ENCODE assay signal across 15 cellular contexts in genomic region chr10:609868-610545, GRCh38.
DNase-seq lines count a peak whose midpoint lies in the region; ATAC-seq and TF ChIP-seq lines count a peak whose summit lies in the region.
"Had no signal": no experiment of that assay in that cellular context is flagged by ENCODE, and none has a peak within 500 bp of the region (broad histone marks: within the 10 kb centered on the region; RNA-seq: fewer than 3 reads in every experiment).

No MANE protein-coding gene starts in this region.

- in situ Hi-C loops in transverse colon (cut with MboI; ENCODE audit: low pct_ligation_motif_present in 1 of 4, low pct_unique_long_range_greater_than_20kb in 1 of 4, low sequenced_read_pairs in 3 of 4), result no loop called here

- no peak for DNase-seq in activated naive CD8-positive, alpha-beta T cell treated with anti-CD3 and anti-CD28 coated beads for 36 hours
- no peak for DNase-seq in central memory CD8-positive, alpha-beta T cell (ENCODE audit: low spot score in 2 of 2)
- no peak for DNase-seq in mesothelial cell of epicardium (ENCODE audit: low spot score in 2 of 2, unreplicated experiment in 2 of 2)
- no peak for DNase-seq in transverse colon
- DNase-seq in NCI-H2196 treated with DMSO at 0.1 percent for 48 hours (lab: John Stamatoyannopoulos, UW; ENCODE audit: unreplicated experiment), result no peak
- DNase-seq: effector memory CD8-positive, alpha-beta T cell; islet precursor cell; naive thymus-derived CD8-positive, alpha-beta T cell; NCI-H1048; NCI-H2171; OCI-M1 had no signal

- H3K27ac ChIP-seq in transverse colon, result peak overlapping the region; percentile 7 to 52 (median 30)
- H3K27ac ChIP-seq: suprapubic skin had no signal

- H3K36me3 ChIP-seq in transverse colon, result no peaks in the 10 kb centered on the region
- H3K36me3 ChIP-seq: suprapubic skin had no signal

- no peaks in the 10 kb centered on the region for H3K9me3 Mint-ChIP-seq in activated naive CD8-positive, alpha-beta T cell (ENCODE audit: low read depth)
- H3K9me3 Mint-ChIP-seq in activated naive CD8-positive, alpha-beta T cell treated with anti-CD3 and anti-CD28 coated beads for 36 hours, result peaks cover 6% of the 10 kb centered on the region
- H3K9me3 Mint-ChIP-seq in central memory CD8-positive, alpha-beta T cell, result no peaks in the 10 kb centered on the region
- no peaks in the 10 kb centered on the region for H3K9me3 Mint-ChIP-seq in mesothelial cell of epicardium
- H3K9me3 Mint-ChIP-seq: effector memory CD8-positive, alpha-beta T cell; naive thymus-derived CD8-positive, alpha-beta T cell had no signal

- peaks cover 2% of the 10 kb centered on the region for H3K36me3 Mint-ChIP-seq in activated naive CD8-positive, alpha-beta T cell
- no peaks in the 10 kb centered on the region for H3K36me3 Mint-ChIP-seq in activated naive CD8-positive, alpha-beta T cell treated with anti-CD3 and anti-CD28 coated beads for 36 hours
- peaks cover 3% of the 10 kb centered on the region for H3K36me3 Mint-ChIP-seq in central memory CD8-positive, alpha-beta T cell (ENCODE audit: insufficient read depth)
- no peaks in the 10 kb centered on the region for H3K36me3 Mint-ChIP-seq in mesothelial cell of epicardium
- H3K36me3 Mint-ChIP-seq: naive thymus-derived CD8-positive, alpha-beta T cell had no signal

- peaks cover 16% of the 10 kb centered on the region for H3K4me1 Mint-ChIP-seq in activated naive CD8-positive, alpha-beta T cell (ENCODE audit: low read depth)
- H3K4me1 Mint-ChIP-seq in activated naive CD8-positive, alpha-beta T cell treated with anti-CD3 and anti-CD28 coated beads for 36 hours, result peaks cover 10% of the 10 kb centered on the region
- H3K4me1 Mint-ChIP-seq in central memory CD8-positive, alpha-beta T cell, result peaks cover 7% of the 10 kb centered on the region
- peaks cover 78% of the 10 kb centered on the region for H3K4me1 Mint-ChIP-seq in mesothelial cell of epicardium

- H3K27me3 ChIP-seq in transverse colon, result no peaks in the 10 kb centered on the region
- H3K27me3 ChIP-seq: suprapubic skin had no signal

- no peak for TF ChIP-seq EP300 in transverse colon (IDR thresholded peaks at IDR 0.05; ENCODE audit: low read depth)

- ATAC-seq in central memory CD8-positive, alpha-beta T cell (replicated peaks; ENCODE audit: extremely low read depth, poor library complexity, severe bottlenecking), result no peak
- ATAC-seq in GM21825 (IDR thresholded peaks at IDR 0.05; ENCODE audit: unreplicated experiment) (no peak), GM21737 (IDR thresholded peaks at IDR 0.05; ENCODE audit: unreplicated experiment) (no peak)
- ATAC-seq: effector memory CD8-positive, alpha-beta T cell; naive thymus-derived CD8-positive, alpha-beta T cell had no signal

- WGBS in transverse colon (ENCODE audit: low coverage in 1 of 2), 2 donors, result 77 to 91% methylated on average over 1 to 11 of the region's 11 CpGs

- H3K27me3 Mint-ChIP-seq in activated naive CD8-positive, alpha-beta T cell, result no peaks in the 10 kb centered on the region
- no peaks in the 10 kb centered on the region for H3K27me3 Mint-ChIP-seq in activated naive CD8-positive, alpha-beta T cell treated with anti-CD3 and anti-CD28 coated beads for 36 hours
- H3K27me3 Mint-ChIP-seq in central memory CD8-positive, alpha-beta T cell, result peaks cover 6% of the 10 kb centered on the region
- no peaks in the 10 kb centered on the region for H3K27me3 Mint-ChIP-seq in mesothelial cell of epicardium (ENCODE audit: low read depth)

- H3K4me3 ChIP-seq in transverse colon, result no peak overlapping the region
- H3K4me3 ChIP-seq: suprapubic skin had no signal

- no peaks in the 10 kb centered on the region for H3K9me3 ChIP-seq in transverse colon
- H3K9me3 ChIP-seq: suprapubic skin had no signal

- no peak for TF ChIP-seq POLR2A in transverse colon (IDR thresholded peaks at IDR 0.05)

- peaks cover 16 to 46% (median 38%) of the 10 kb centered on the region in 4 donors for H3K4me1 ChIP-seq in transverse colon

- H3K4me3 Mint-ChIP-seq in activated naive CD8-positive, alpha-beta T cell, result no peak overlapping the region
- no peak overlapping the region for H3K4me3 Mint-ChIP-seq in activated naive CD8-positive, alpha-beta T cell treated with anti-CD3 and anti-CD28 coated beads for 36 hours
- no peak overlapping the region for H3K4me3 Mint-ChIP-seq in central memory CD8-positive, alpha-beta T cell
- no peak overlapping the region for H3K4me3 Mint-ChIP-seq in mesothelial cell of epicardium
- H3K4me3 Mint-ChIP-seq: effector memory CD8-positive, alpha-beta T cell; naive thymus-derived CD8-positive, alpha-beta T cell had no signal

- peak overlapping the region; percentile 55 for H3K27ac Mint-ChIP-seq in activated naive CD8-positive, alpha-beta T cell
- H3K27ac Mint-ChIP-seq in activated naive CD8-positive, alpha-beta T cell treated with anti-CD3 and anti-CD28 coated beads for 36 hours, result no peak overlapping the region
- peak overlapping the region; percentile 7 for H3K27ac Mint-ChIP-seq in central memory CD8-positive, alpha-beta T cell (ENCODE audit: low read depth)
- H3K27ac Mint-ChIP-seq in mesothelial cell of epicardium, result peak overlapping the region; percentile 52

- intact Hi-C loops in transverse colon (cut with DNase I; ENCODE audit: low total_unique reads), result no loop called here

- TF ChIP-seq CTCF in mesothelial cell of epicardium (IDR thresholded peaks at IDR 0.05; ENCODE audit: unreplicated experiment) (no peak), transverse colon (IDR thresholded peaks at IDR 0.05) (no peak)
